21 cellular contexts compared by ENCODE assay signal in the genomic region with DNA sequence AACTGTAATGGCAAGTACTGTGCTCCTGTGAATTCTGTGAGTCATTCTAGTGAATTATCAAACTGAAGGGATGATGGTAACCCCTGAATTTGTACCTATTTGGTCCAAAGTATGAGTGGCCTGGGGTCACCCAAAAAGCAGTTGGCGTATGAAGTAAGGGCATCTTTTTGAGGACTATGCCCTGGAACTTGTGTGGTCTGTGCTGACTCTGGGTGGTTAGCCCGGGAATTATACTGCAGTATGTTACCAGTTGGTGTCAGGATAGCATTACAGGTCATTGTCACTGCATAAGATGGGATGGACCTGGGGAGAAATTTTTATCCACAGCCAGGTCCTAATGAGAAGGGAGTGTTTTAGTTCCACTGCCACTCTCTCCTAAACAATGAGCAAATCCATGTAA.
DNase-seq lines count a peak whose midpoint lies in the region; ATAC-seq and TF ChIP-seq lines count a peak whose summit lies in the region.
"Had no signal": no experiment of that assay in that cellular context is flagged by ENCODE, and none has a peak within 500 bp of the region (broad histone marks: within the 10 kb centered on the region; RNA-seq: fewer than 3 reads in every experiment).

No MANE protein-coding gene starts in this region.

- TF ChIP-seq CTCF in AG04450 (IDR thresholded peaks at IDR 0.05; ENCODE audit: low read depth, low read length) (no peak), epithelial cell of proximal tubule (conservative IDR thresholded peaks at IDR 0.05; ENCODE audit: low read depth, low read length) (peak; percentile 8), neural progenitor cell (IDR thresholded peaks at IDR 0.05) (no peak), Peyer's patch (IDR thresholded peaks at IDR 0.05) (no peak), suprapubic skin (IDR thresholded peaks at IDR 0.05) (no peak), uterus (IDR thresholded peaks at IDR 0.05) (no peak)
- TF ChIP-seq CTCF in CD8-positive, alpha-beta T cell (IDR thresholded peaks at IDR 0.05) = no peak

- H3K4me1 ChIP-seq in neural progenitor cell (peaks cover 19% of the 10 kb centered on the region), Peyer's patch (no peaks in the 10 kb centered on the region), suprapubic skin (no peaks in the 10 kb centered on the region), uterus (no peaks in the 10 kb centered on the region)
- no peaks in the 10 kb centered on the region for H3K4me1 ChIP-seq in CD8-positive, alpha-beta T cell (ENCODE audit: insufficient read depth, low read length)

- no peak for DNase-seq in AG04450 (ENCODE audit: low read depth, low spot score)
- DNase-seq in NCI-H69 (lab: John Stamatoyannopoulos, UW) = peak; percentile 2
- no peak for DNase-seq in epithelial cell of proximal tubule (ENCODE audit: low read depth)
- no peak for DNase-seq in neural progenitor cell (ENCODE audit: low spot score)
- no peak for DNase-seq in Peyer's patch
- DNase-seq in suprapubic skin (ENCODE audit: low spot score in 2 of 2) = no peak
- no peak for DNase-seq in CD8-positive, alpha-beta T cell
- DNase-seq in uterus = no peak
- DNase-seq: activated CD4-positive, alpha-beta T cell treated with anti-CD3 and anti-CD28 coated beads for 36 hours; activated naive CD8-positive, alpha-beta T cell treated with anti-CD3 and anti-CD28 coated beads, Interleukin-2, amount 10 ng/mL, durations not matched to agents 7 days and 5 days; CD4-positive, alpha-beta T cell; GF-D8; Karpas-422; left ventricle myocardium superior; NCI-H1105; NCI-H2081 treated with DMSO at 0.1 percent for 48 hours; NK-92 treated with Interleukin-12 subunit alpha and Interleukin-12 subunit beta, amount 100 ng/mL, for 24 hours; occipital lobe had no signal

- no peaks in the 10 kb centered on the region for H3K9me3 Mint-ChIP-seq in neural progenitor cell
- no peaks in the 10 kb centered on the region for H3K9me3 Mint-ChIP-seq in CD8-positive, alpha-beta T cell
- H3K9me3 Mint-ChIP-seq: activated naive CD8-positive, alpha-beta T cell treated with anti-CD3 and anti-CD28 coated beads, Interleukin-2, amount 10 ng/mL, durations not matched to agents 7 days and 5 days; activated T-helper 1 cell treated with anti-CD3 and anti-CD28 coated beads, Interleukin-12 subunit alpha, Interleukin-12 subunit beta, Interleukin-2, Interleukin-4 antibody, amounts not matched to agents 30 ng/mL and 10 ng/mL and 1 ng/mL, durations not matched to agents 14 hours and 24 hours and 36 hours; CD4-positive, alpha-beta T cell had no signal

- H3K27me3 Mint-ChIP-seq in neural progenitor cell (ENCODE audit: insufficient read depth, low read depth) = no peaks in the 10 kb centered on the region
- no peaks in the 10 kb centered on the region for H3K27me3 Mint-ChIP-seq in CD8-positive, alpha-beta T cell (ENCODE audit: low read depth)
- H3K27me3 Mint-ChIP-seq: activated CD4-positive, alpha-beta T cell treated with anti-CD3 and anti-CD28 coated beads for 36 hours; activated naive CD8-positive, alpha-beta T cell treated with anti-CD3 and anti-CD28 coated beads, Interleukin-2, amount 10 ng/mL, durations not matched to agents 7 days and 5 days; CD4-positive, alpha-beta T cell had no signal

- TF ChIP-seq EP300 in suprapubic skin (IDR thresholded peaks at IDR 0.05) = no peak

- no peaks in the 10 kb centered on the region for H3F3A ChIP-seq in neural progenitor cell (ENCODE audit: low read depth)

- intact Hi-C loops in CD8-positive, alpha-beta T cell (cut with DNase I, micrococcal nuclease) = no loop called here
- intact Hi-C loops in uterus (cut with DNase I; ENCODE audit: low total_unique reads) = no loop called here

- POLR2A ChIA-PET in AG04450 (lab: Yijun Ruan, JAX) = no interaction called here
- POLR2A ChIA-PET in CD8-positive, alpha-beta T cell (lab: Charles Lee) = no interaction called here

- H3K9ac ChIP-seq in neural progenitor cell = no peak overlapping the region

- 91% methylated on average over 2 of the region's 2 CpGs for WGBS in suprapubic skin

- ATAC-seq in CD8-positive, alpha-beta T cell = no peak
- ATAC-seq: activated CD4-positive, alpha-beta T cell treated with anti-CD3 and anti-CD28 coated beads for 36 hours had no signal

- peak overlapping the region; percentile 35 for H3K4me2 ChIP-seq in neural progenitor cell

- H3K4me3 ChIP-seq in AG04450 (ENCODE audit: low read depth, low read length) (no peak overlapping the region), epithelial cell of proximal tubule (ENCODE audit: low read depth, low read length) (peak overlapping the region; percentile 19), neural progenitor cell (no peak overlapping the region), Peyer's patch (no peak overlapping the region), suprapubic skin (no peak overlapping the region), uterus (no peak overlapping the region)
- no peak overlapping the region for H3K4me3 ChIP-seq in CD8-positive, alpha-beta T cell (ENCODE audit: low read depth, low read length)
- H3K4me3 ChIP-seq: heart left ventricle, right atrium auricular region had no signal

- H3K4me3 Mint-ChIP-seq in neural progenitor cell = no peak overlapping the region
- H3K4me3 Mint-ChIP-seq in CD8-positive, alpha-beta T cell = no peak overlapping the region
- H3K4me3 Mint-ChIP-seq: activated CD4-positive, alpha-beta T cell treated with anti-CD3 and anti-CD28 coated beads for 36 hours; activated naive CD8-positive, alpha-beta T cell treated with anti-CD3 and anti-CD28 coated beads, Interleukin-2, amount 10 ng/mL, durations not matched to agents 7 days and 5 days; activated T-helper 1 cell treated with anti-CD3 and anti-CD28 coated beads, Interleukin-12 subunit alpha, Interleukin-12 subunit beta, Interleukin-2, Interleukin-4 antibody, amounts not matched to agents 30 ng/mL and 10 ng/mL and 1 ng/mL, durations not matched to agents 14 hours and 24 hours and 36 hours; CD4-positive, alpha-beta T cell had no signal

- H3K9me3 ChIP-seq in AG04450 (ENCODE audit: control insufficient read depth, insufficient read depth, low read length) = no peaks in the 10 kb centered on the region
- H3K9me3 ChIP-seq in neural progenitor cell (ENCODE audit: low read depth) = no peaks in the 10 kb centered on the region
- no peaks in the 10 kb centered on the region for H3K9me3 ChIP-seq in Peyer's patch
- no peaks in the 10 kb centered on the region for H3K9me3 ChIP-seq in suprapubic skin
- H3K9me3 ChIP-seq in CD8-positive, alpha-beta T cell (ENCODE audit: low read length) = no peaks in the 10 kb centered on the region
- no peaks in the 10 kb centered on the region for H3K9me3 ChIP-seq in uterus
- H3K9me3 ChIP-seq: heart left ventricle, right atrium auricular region had no signal

- no peaks in the 10 kb centered on the region for H3K36me3 Mint-ChIP-seq in neural progenitor cell
- peaks cover 32% of the 10 kb centered on the region for H3K36me3 Mint-ChIP-seq in CD8-positive, alpha-beta T cell

- TF ChIP-seq POLR2A in Peyer's patch (IDR thresholded peaks at IDR 0.05) (no peak), suprapubic skin (IDR thresholded peaks at IDR 0.05) (no peak), uterus (IDR thresholded peaks at IDR 0.05) (no peak)

- no peaks in the 10 kb centered on the region for H3K27me3 ChIP-seq in AG04450 (ENCODE audit: control insufficient read depth, insufficient read depth, low read length)
- no peaks in the 10 kb centered on the region for H3K27me3 ChIP-seq in neural progenitor cell
- no peaks in the 10 kb centered on the region for H3K27me3 ChIP-seq in Peyer's patch
- H3K27me3 ChIP-seq in suprapubic skin = no peaks in the 10 kb centered on the region
- no peaks in the 10 kb centered on the region for H3K27me3 ChIP-seq in CD8-positive, alpha-beta T cell (ENCODE audit: insufficient read depth, low read length)
- no peaks in the 10 kb centered on the region for H3K27me3 ChIP-seq in uterus
- H3K27me3 ChIP-seq: heart left ventricle, right atrium auricular region had no signal

- H3K27ac Mint-ChIP-seq in neural progenitor cell = no peak overlapping the region
- H3K27ac Mint-ChIP-seq in CD8-positive, alpha-beta T cell = no peak overlapping the region
- H3K27ac Mint-ChIP-seq: activated CD4-positive, alpha-beta T cell treated with anti-CD3 and anti-CD28 coated beads for 36 hours; activated naive CD8-positive, alpha-beta T cell treated with anti-CD3 and anti-CD28 coated beads, Interleukin-2, amount 10 ng/mL, durations not matched to agents 7 days and 5 days; activated T-helper 1 cell treated with anti-CD3 and anti-CD28 coated beads, Interleukin-12 subunit alpha, Interleukin-12 subunit beta, Interleukin-2, Interleukin-4 antibody, amounts not matched to agents 30 ng/mL and 10 ng/mL and 1 ng/mL, durations not matched to agents 14 hours and 24 hours and 36 hours; CD4-positive, alpha-beta T cell had no signal

- no peak overlapping the region for H2AFZ ChIP-seq in neural progenitor cell (replicated peaks)

- peaks cover 13% of the 10 kb centered on the region for H3K4me1 Mint-ChIP-seq in neural progenitor cell
- H3K4me1 Mint-ChIP-seq in CD8-positive, alpha-beta T cell (ENCODE audit: low read depth) = no peaks in the 10 kb centered on the region
- H3K4me1 Mint-ChIP-seq: activated CD4-positive, alpha-beta T cell treated with anti-CD3 and anti-CD28 coated beads for 36 hours; activated naive CD8-positive, alpha-beta T cell treated with anti-CD3 and anti-CD28 coated beads, Interleukin-2, amount 10 ng/mL, durations not matched to agents 7 days and 5 days had no signal

- no peaks in the 10 kb centered on the region for H3K36me3 ChIP-seq in neural progenitor cell
- no peaks in the 10 kb centered on the region for H3K36me3 ChIP-seq in Peyer's patch
- H3K36me3 ChIP-seq in suprapubic skin = peaks cover 4% of the 10 kb centered on the region
- no peaks in the 10 kb centered on the region for H3K36me3 ChIP-seq in CD8-positive, alpha-beta T cell (ENCODE audit: insufficient read depth, low read length)
- H3K36me3 ChIP-seq in uterus = no peaks in the 10 kb centered on the region
- H3K36me3 ChIP-seq: heart left ventricle, right atrium auricular region had no signal

- H4K20me1 ChIP-seq in neural progenitor cell (ENCODE audit: low read depth) = no peaks in the 10 kb centered on the region

- CTCF ChIA-PET in AG04450 (lab: Charles Lee) = no interaction called here
- CTCF ChIA-PET in CD8-positive, alpha-beta T cell (lab: Charles Lee) = no interaction called here

- no peaks in the 10 kb centered on the region for H3K79me2 ChIP-seq in neural progenitor cell (ENCODE audit: low read depth)

- H3K27ac ChIP-seq in AG04450 (ENCODE audit: low read depth, low read length) (peak overlapping the region; percentile 48), neural progenitor cell (no peak overlapping the region), Peyer's patch (no peak overlapping the region), suprapubic skin (no peak overlapping the region), uterus (no peak overlapping the region)
- no peak overlapping the region for H3K27ac ChIP-seq in CD8-positive, alpha-beta T cell (ENCODE audit: low read depth, low read length)
- H3K27ac ChIP-seq: heart left ventricle, right atrium auricular region had no signal
